ENCODE assay signal across 8 cellular contexts in the genomic region with DNA sequence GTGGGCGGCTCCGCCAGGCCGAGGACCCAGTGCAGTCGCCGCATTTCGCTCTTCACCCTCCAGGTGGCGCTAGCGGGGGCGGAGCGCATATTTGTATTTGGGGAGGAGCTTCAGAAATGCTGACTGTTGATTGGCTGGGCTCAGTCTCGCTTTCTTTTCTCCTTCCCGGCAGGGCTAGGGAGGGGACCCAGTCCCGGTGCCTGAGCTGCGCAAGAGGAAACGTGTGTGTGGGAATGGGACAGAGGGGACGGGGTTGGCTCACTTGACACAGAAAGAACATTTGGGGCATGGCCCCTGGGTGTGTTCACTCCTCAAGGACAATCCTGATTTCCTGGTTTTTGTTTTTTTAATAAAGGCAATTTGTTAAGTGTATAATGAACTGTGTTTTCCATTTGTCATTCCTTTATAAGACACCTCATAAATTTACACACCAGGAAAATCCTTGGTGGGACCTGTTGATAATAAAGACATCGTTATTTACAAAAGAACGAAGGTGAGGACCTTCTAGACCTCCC. TPM values are rescaled to one million over a fixed set of nuclear protein-coding genes. Genes with fewer than 3 reads are reported as not detected.
DNase-seq lines count a peak whose midpoint lies in the region; ATAC-seq, FAIRE-seq and TF ChIP-seq lines count a peak whose summit lies in the region.

No MANE protein-coding gene starts in this region.

- H3K36me3 ChIP-seq in astrocyte (ENCODE audit: insufficient read depth, low read length), result no peaks in the 10 kb centered on the region

- ATAC-seq in GM18502 (IDR thresholded peaks at IDR 0.05; ENCODE audit: poor library complexity, unreplicated experiment) (peak; percentile 84), HG02885 (IDR thresholded peaks at IDR 0.05; ENCODE audit: poor library complexity, unreplicated experiment) (peak; percentile 90)

- no peaks in the 10 kb centered on the region for H3K79me2 ChIP-seq in astrocyte (ENCODE audit: insufficient read depth, low read length)

- H3K4me1 Mint-ChIP-seq in T-helper 2 cell treated with Interferon-gamma antibody and Interleukin-4, amounts not matched to agents 5 μg/mL and 100 μg/mL, for 36 hours (ENCODE audit: low read depth), result peaks cover 10% of the 10 kb centered on the region
- H3K4me1 Mint-ChIP-seq in astrocyte (ENCODE audit: low read depth, unreplicated experiment), result no peaks in the 10 kb centered on the region

- peaks cover 2% of the 10 kb centered on the region for H3K9me3 ChIP-seq in astrocyte (ENCODE audit: insufficient read depth, low read depth, low read length)

- no peaks in the 10 kb centered on the region for H3K27me3 Mint-ChIP-seq in T-helper 2 cell treated with Interferon-gamma antibody and Interleukin-4, amounts not matched to agents 5 μg/mL and 100 μg/mL, for 36 hours (ENCODE audit: low read depth)
- peaks cover 24% of the 10 kb centered on the region for H3K27me3 Mint-ChIP-seq in astrocyte (ENCODE audit: low read depth, unreplicated experiment)

- peak overlapping the region; percentile 42 for H3K4me3 ChIP-seq in astrocyte (ENCODE audit: insufficient read depth, low read depth, low read length)

- DNase-seq in NCI-H1694 treated with DMSO at 0.1 percent for 48 hours (lab: John Stamatoyannopoulos, UW) (peak; percentile 94), astrocyte (ENCODE audit: low read depth) (peak; percentile 73), hepatic stellate cell (ENCODE audit: low spot score) (peak; percentile 96), retina (peak; percentile 98), NCI-H446 treated with DMSO at 0.1 percent for 48 hours (lab: John Stamatoyannopoulos, UW) (no peak)
- DNase-seq in T-helper 2 cell treated with Interferon-gamma antibody and Interleukin-4, amounts not matched to agents 5 μg/mL and 100 μg/mL, for 36 hours (ENCODE audit: low spot score), result peak; percentile 93

- no peak overlapping the region for H3K9ac ChIP-seq in astrocyte (ENCODE audit: low read length)

- H3K4me2 ChIP-seq in astrocyte (ENCODE audit: low read length), result peak overlapping the region; percentile 82

- H4K20me1 ChIP-seq in astrocyte (ENCODE audit: insufficient read depth, low read length), result no peaks in the 10 kb centered on the region

- no peak overlapping the region for H3K27ac ChIP-seq in astrocyte (ENCODE audit: low read depth, low read length)

- H2AFZ ChIP-seq in astrocyte (ENCODE audit: low read depth, low read length), result peak overlapping the region; percentile 56

- peak; percentile 94 for TF ChIP-seq CTCF in astrocyte (IDR thresholded peaks at IDR 0.05; ENCODE audit: insufficient read depth, low read depth, low read length)

- peaks cover 4% of the 10 kb centered on the region for H3K4me1 ChIP-seq in astrocyte (ENCODE audit: insufficient read depth, low read length)

- peak overlapping the region; percentile 89 for H3K4me3 Mint-ChIP-seq in T-helper 2 cell treated with Interferon-gamma antibody and Interleukin-4, amounts not matched to agents 5 μg/mL and 100 μg/mL, for 36 hours
- H3K4me3 Mint-ChIP-seq in astrocyte (ENCODE audit: unreplicated experiment), result peak overlapping the region; percentile 21

- no peaks in the 10 kb centered on the region for H3K27me3 ChIP-seq in astrocyte (ENCODE audit: insufficient read depth, low read length)

- H3K9me3 Mint-ChIP-seq in T-helper 2 cell treated with Interferon-gamma antibody and Interleukin-4, amounts not matched to agents 5 μg/mL and 100 μg/mL, for 36 hours, result no peaks in the 10 kb centered on the region
- peaks cover 5% of the 10 kb centered on the region for H3K9me3 Mint-ChIP-seq in astrocyte (ENCODE audit: unreplicated experiment)

- FAIRE-seq in astrocyte (lab: Jason Lieb, UNC), result no peak

- H3K36me3 Mint-ChIP-seq in T-helper 2 cell treated with Interferon-gamma antibody and Interleukin-4, amounts not matched to agents 5 μg/mL and 100 μg/mL, for 36 hours (ENCODE audit: low read depth), result no peaks in the 10 kb centered on the region
- no peaks in the 10 kb centered on the region for H3K36me3 Mint-ChIP-seq in astrocyte (ENCODE audit: low read depth, unreplicated experiment)

- peak overlapping the region; percentile 96 for H3K27ac Mint-ChIP-seq in T-helper 2 cell treated with Interferon-gamma antibody and Interleukin-4, amounts not matched to agents 5 μg/mL and 100 μg/mL, for 36 hours
- peak overlapping the region; percentile 6 for H3K27ac Mint-ChIP-seq in astrocyte (ENCODE audit: unreplicated experiment)

RNA-seq across cellular contexts. Expression of a gene that starts 20.4 kb away (rescaled TPM):
- total RNA-seq in astrocyte, result 51.4 and 58.1 TPM in 2 replicates
